ENCODE assay signal across 8 cellular contexts in genomic region chr11:116357769-116358544, GRCh38.
DNase-seq lines count a peak whose midpoint lies in the region; ATAC-seq and TF ChIP-seq lines count a peak whose summit lies in the region.
"Had no signal": no experiment of that assay in that cellular context is flagged by ENCODE, and none has a peak within 500 bp of the region (broad histone marks: within the 10 kb centered on the region; RNA-seq: fewer than 3 reads in every experiment).

No MANE protein-coding gene starts in this region.

- DNase-seq in GM12865 (ENCODE audit: low read depth) (peak; percentile 22), NCI-H526 (lab: John Stamatoyannopoulos, UW) (peak; percentile 36 to 90), fibroblast of the aortic adventitia (ENCODE audit: low read depth) (no peak), retina (peak; percentile 92), NCI-H1092 (lab: John Stamatoyannopoulos, UW) (no peak)
- DNase-seq: NCI-H774 had no signal

- TF ChIP-seq CTCF in GM12865 (IDR thresholded peaks at IDR 0.05; ENCODE audit: insufficient read depth, low read depth, low read length, missing control alignments) (peak; percentile 58), fibroblast of the aortic adventitia (IDR thresholded peaks at IDR 0.05; ENCODE audit: insufficient read depth, low read length) (peak; percentile 5)

- H3K4me3 ChIP-seq in GM12865 (ENCODE audit: low read depth, low read length) (no peak overlapping the region), fibroblast of the aortic adventitia (ENCODE audit: low read depth, low read length) (no peak overlapping the region)

- ATAC-seq in HG02678 (IDR thresholded peaks at IDR 0.05; ENCODE audit: unreplicated experiment): no peak
- no peak for ATAC-seq in HG03045 (IDR thresholded peaks at IDR 0.05; ENCODE audit: unreplicated experiment)

Comparison
In these comparisons a context has a peak if more than half of its experiments do, and no peak if none do; other contexts are left out.
1. DNase-seq: peak in GM12865 (single experiment), NCI-H526 (2 of 2) and retina (single experiment); none in fibroblast of the aortic adventitia (single experiment) and NCI-H1092 (single experiment).